ENCODE assay signal across 8 cellular contexts in genomic region chr2:227238242-227239237, GRCh38.
DNase-seq lines count a peak whose midpoint lies in the region; ATAC-seq and TF ChIP-seq lines count a peak whose summit lies in the region.

No MANE protein-coding gene starts in this region.

- no peak overlapping the region for H3K27ac Mint-ChIP-seq in activated CD8-positive, alpha-beta T cell treated with anti-CD3 and anti-CD28 coated beads for 36 hours
- H3K27ac Mint-ChIP-seq in effector memory CD8-positive, alpha-beta T cell = no peak overlapping the region

- H3K4me3 Mint-ChIP-seq in activated CD8-positive, alpha-beta T cell treated with anti-CD3 and anti-CD28 coated beads for 36 hours = no peak overlapping the region
- no peak overlapping the region for H3K4me3 Mint-ChIP-seq in effector memory CD8-positive, alpha-beta T cell

- CTCF ChIA-PET in activated CD8-positive, alpha-beta T cell treated with anti-CD3 and anti-CD28 coated beads for 36 hours (lab: Charles Lee) = interaction anchor here (0.6 to 5.1 kb wide), 49 partner anchors 10 to 1350 kb away, joined by 3 to 87 read pairs (median 4); no protein-coding TSS in a partner anchor

- H3K4me3 ChIP-seq in H7 (ENCODE audit: insufficient read depth, low read depth, low read length) = no peak overlapping the region

- no peaks in the 10 kb centered on the region for H3K9me3 Mint-ChIP-seq in activated CD8-positive, alpha-beta T cell treated with anti-CD3 and anti-CD28 coated beads for 36 hours
- no peaks in the 10 kb centered on the region for H3K9me3 Mint-ChIP-seq in effector memory CD8-positive, alpha-beta T cell

- POLR2A ChIA-PET in activated CD8-positive, alpha-beta T cell treated with anti-CD3 and anti-CD28 coated beads for 36 hours (lab: Charles Lee) = no interaction called here

- peak; percentile 67 for DNase-seq in ELR (ENCODE audit: low read depth)
- DNase-seq in H7 = peak; percentile 47
- peak; percentile 27 for DNase-seq in NCI-H2227 treated with DMSO at 0.1 percent for 48 hours (lab: John Stamatoyannopoulos, UW)
- DNase-seq in activated CD8-positive, alpha-beta T cell treated with anti-CD3 and anti-CD28 coated beads for 36 hours = peak; percentile 79
- peak; percentile 42 to 54 (median 46) for DNase-seq in effector memory CD8-positive, alpha-beta T cell
- DNase-seq in middle frontal gyrus (ENCODE audit: extremely low spot score, low spot score) = peak; percentile 69
- peak; percentile 81 for DNase-seq in stimulated activated CD8-positive, alpha-beta memory T cell treated with anti-CD3 and anti-CD28 coated beads, Interleukin-4, amount 100 ng/mL, for 48 hours
- DNase-seq in mesenteric fat pad (ENCODE audit: low spot score) = no peak

- peaks cover 8% of the 10 kb centered on the region for H3K27me3 Mint-ChIP-seq in activated CD8-positive, alpha-beta T cell treated with anti-CD3 and anti-CD28 coated beads for 36 hours
- H3K27me3 Mint-ChIP-seq in effector memory CD8-positive, alpha-beta T cell = peaks cover 10 to 22% of the 10 kb centered on the region in 2 donors

- no peaks in the 10 kb centered on the region for H3K36me3 Mint-ChIP-seq in activated CD8-positive, alpha-beta T cell treated with anti-CD3 and anti-CD28 coated beads for 36 hours (ENCODE audit: low read depth)
- H3K36me3 Mint-ChIP-seq in effector memory CD8-positive, alpha-beta T cell (ENCODE audit: insufficient read depth) = no peaks in the 10 kb centered on the region

- TF ChIP-seq CTCF in activated CD8-positive, alpha-beta T cell treated with anti-CD3 and anti-CD28 coated beads for 36 hours (IDR thresholded peaks at IDR 0.05) = peak; percentile 87

- no peaks in the 10 kb centered on the region for H3K4me1 Mint-ChIP-seq in activated CD8-positive, alpha-beta T cell treated with anti-CD3 and anti-CD28 coated beads for 36 hours (ENCODE audit: low read depth)
- no peaks in the 10 kb centered on the region for H3K4me1 Mint-ChIP-seq in effector memory CD8-positive, alpha-beta T cell (ENCODE audit: low read depth in 2 of 2)

- H3K27me3 ChIP-seq in H7 (ENCODE audit: control insufficient read depth, insufficient read depth, low read length) = no peaks in the 10 kb centered on the region

- intact Hi-C loops in activated CD8-positive, alpha-beta T cell treated with anti-CD3 and anti-CD28 coated beads for 36 hours (cut with micrococcal nuclease) = loop anchor here (2.0 kb wide), 1 partner anchor 108 kb away; no protein-coding TSS in a partner anchor

- ATAC-seq in activated CD8-positive, alpha-beta T cell treated with anti-CD3 and anti-CD28 coated beads for 36 hours = no peak
- ATAC-seq in effector memory CD8-positive, alpha-beta T cell (replicated peaks) = peak; percentile 31

- H3K36me3 ChIP-seq in H7 (replicated peaks; ENCODE audit: control insufficient read depth, insufficient read depth, low read length) = no peaks in the 10 kb centered on the region
